Comparison of ENCODE assay signal across 15 cellular contexts in the genomic region with DNA sequence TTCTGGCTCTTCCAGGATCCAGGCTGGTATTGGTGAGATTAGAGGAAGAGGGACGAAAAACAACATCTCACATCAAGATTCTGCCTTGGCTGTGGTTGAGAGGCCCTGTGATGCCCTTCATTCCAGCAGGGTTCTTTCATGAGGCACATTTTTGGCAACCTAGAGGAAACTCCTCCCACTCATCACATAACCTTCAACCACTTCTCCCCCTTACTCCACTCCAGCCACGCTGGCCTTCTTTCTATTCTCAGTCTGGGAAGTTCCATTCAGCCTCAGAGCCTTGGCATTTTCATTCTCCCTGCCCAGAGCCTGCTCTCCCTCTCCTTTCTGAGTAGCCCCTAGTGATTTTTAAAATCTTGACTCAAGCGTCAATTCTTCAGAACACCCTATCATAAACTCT.
DNase-seq lines count a peak whose midpoint lies in the region; ATAC-seq and TF ChIP-seq lines count a peak whose summit lies in the region.
"Had no signal": no experiment of that assay in that cellular context is flagged by ENCODE, and none has a peak within 500 bp of the region (broad histone marks: within the 10 kb centered on the region; RNA-seq: fewer than 3 reads in every experiment).

No MANE protein-coding gene starts in this region.

- peak overlapping the region; percentile 10 to 75 (median 54) for H3K4me2 ChIP-seq in BLaER1 treated with 17β-estradiol and CSF1 and Interleukin-3, amounts not matched to agents 10 nM and 100 nM
- no peak overlapping the region for H3K4me2 ChIP-seq in GM23248 (ENCODE audit: unreplicated experiment)
- H3K4me2 ChIP-seq: A549 had no signal

- no peak overlapping the region for H3K4me3 Mint-ChIP-seq in stimulated activated naive CD8-positive, alpha-beta T cell treated with anti-CD3 and anti-CD28 coated beads, Interleukin-15, amount 100 ng/mL, for 72 hours
- H3K4me3 Mint-ChIP-seq: CD4-positive, CD25-positive, alpha-beta regulatory T cell; H9 had no signal

- ATAC-seq in omental fat pad (ENCODE audit: low FRiP score) (peak; percentile 56), right lobe of liver (no peak), GM19351 (IDR thresholded peaks at IDR 0.05; ENCODE audit: unreplicated experiment) (no peak)
- ATAC-seq in stimulated activated naive CD8-positive, alpha-beta T cell treated with anti-CD3 and anti-CD28 coated beads, Interleukin-15, amount 100 ng/mL, for 72 hours, result no peak
- ATAC-seq: A549, K562 had no signal

- 0 out of 22 replicates have a peak, but pooled peaks cover 0 to 6% (median 0%) of the 10 kb centered on the region in 11 experiments for H4K20me1 ChIP-seq in BLaER1 treated with 17β-estradiol and CSF1 and Interleukin-3, amounts not matched to agents 10 nM and 100 nM
- no peaks in the 10 kb centered on the region for H4K20me1 ChIP-seq in GM23248 (ENCODE audit: insufficient read depth)

- no peak overlapping the region for H3K4me3 ChIP-seq in BLaER1 treated with 17β-estradiol and CSF1 and Interleukin-3, amounts not matched to agents 10 nM and 100 nM
- H3K4me3 ChIP-seq in GM23248, result no peak overlapping the region
- no peak overlapping the region for H3K4me3 ChIP-seq in right lobe of liver
- H3K4me3 ChIP-seq: A549, K562 had no signal

- H3K4me1 Mint-ChIP-seq in stimulated activated naive CD8-positive, alpha-beta T cell treated with anti-CD3 and anti-CD28 coated beads, Interleukin-15, amount 100 ng/mL, for 72 hours, result no peaks in the 10 kb centered on the region
- H3K4me1 Mint-ChIP-seq: CD4-positive, CD25-positive, alpha-beta regulatory T cell had no signal

- no peaks in the 10 kb centered on the region for H3K36me3 ChIP-seq in BLaER1 treated with 17β-estradiol and CSF1 and Interleukin-3, amounts not matched to agents 10 nM and 100 nM
- H3K36me3 ChIP-seq in GM23248 (ENCODE audit: low read depth) (no peaks in the 10 kb centered on the region), right lobe of liver (no peaks in the 10 kb centered on the region)

- no peak overlapping the region for H3K27ac Mint-ChIP-seq in stimulated activated naive CD8-positive, alpha-beta T cell treated with anti-CD3 and anti-CD28 coated beads, Interleukin-15, amount 100 ng/mL, for 72 hours
- H3K27ac Mint-ChIP-seq: CD4-positive, CD25-positive, alpha-beta regulatory T cell had no signal

- DNase-seq in GM23248 (peak; percentile 13), astrocyte of the hippocampus (ENCODE audit: low read depth, low spot score) (peak; percentile 65), omental fat pad (ENCODE audit: low spot score) (no peak), right lobe of liver (no peak), SKM-1 treated with dmso at 0.1 percent for 144 hours (lab: John Stamatoyannopoulos, UW; ENCODE audit: unreplicated experiment) (no peak)
- no peak for DNase-seq in stimulated activated naive CD8-positive, alpha-beta T cell treated with anti-CD3 and anti-CD28 coated beads, Interleukin-15, amount 100 ng/mL, for 72 hours
- DNase-seq: CD4-positive, CD25-positive, alpha-beta regulatory T cell; DMS53; GOT3; H9 had no signal

- H3K9me2 ChIP-seq in GM23248 (ENCODE audit: insufficient read depth), result no peaks in the 10 kb centered on the region

- no peak for TF ChIP-seq CTCF in omental fat pad (IDR thresholded peaks at IDR 0.05)
- no peak for TF ChIP-seq CTCF in right lobe of liver (IDR thresholded peaks at IDR 0.05)

- peaks cover 48 to 68% (median 58%) of the 10 kb centered on the region in 10 experiments for H3K4me1 ChIP-seq in BLaER1 treated with 17β-estradiol and CSF1 and Interleukin-3, amounts not matched to agents 10 nM and 100 nM
- H3K4me1 ChIP-seq in GM23248 (ENCODE audit: insufficient read depth), result 0 out of 2 replicates have a peak, but pooled peaks cover 4% of the 10 kb centered on the region
- peaks cover 0 to 18% (median 11%) of the 10 kb centered on the region in 4 donors for H3K4me1 ChIP-seq in right lobe of liver
- H3K4me1 ChIP-seq: A549 had no signal

- H3K27me3 ChIP-seq in BLaER1 treated with 17β-estradiol and CSF1 and Interleukin-3, amounts not matched to agents 10 nM and 100 nM, result no peaks in the 10 kb centered on the region
- H3K27me3 ChIP-seq in GM23248 (replicated peaks; ENCODE audit: insufficient read depth) (peaks cover 45% of the 10 kb centered on the region), right lobe of liver (no peaks in the 10 kb centered on the region)

- intact Hi-C loops in right lobe of liver (cut with DNase I), result no loop called here

- H3F3A ChIP-seq in GM23248 (ENCODE audit: insufficient read depth), result 0 out of 2 replicates have a peak, but pooled peaks cover 8% of the 10 kb centered on the region

- no peak for TF ChIP-seq POLR2A in right lobe of liver (IDR thresholded peaks at IDR 0.05)

- WGBS in GM23248 (ENCODE audit: low coverage in 1 of 2, low lambda C conversion rate in 2 of 2, missing lambda C conversion rate in 2 of 2), 2 experiments, result 35 to 50% methylated on average over 3 of the region's 3 CpGs
- WGBS in right lobe of liver (ENCODE audit: insufficient coverage, low coverage, low lambda C conversion rate, missing lambda C conversion rate), result 67% methylated on average over 3 of the region's 3 CpGs

- H3K79me2 ChIP-seq in GM23248 (ENCODE audit: insufficient read depth), result no peaks in the 10 kb centered on the region

- no peak overlapping the region for H3K9ac ChIP-seq in BLaER1 treated with 17β-estradiol and CSF1 and Interleukin-3, amounts not matched to agents 10 nM and 100 nM
- H3K9ac ChIP-seq in GM23248, result no peak overlapping the region

- H3K27me3 Mint-ChIP-seq in stimulated activated naive CD8-positive, alpha-beta T cell treated with anti-CD3 and anti-CD28 coated beads, Interleukin-15, amount 100 ng/mL, for 72 hours, result peaks cover 19% of the 10 kb centered on the region
- H3K27me3 Mint-ChIP-seq: CD4-positive, CD25-positive, alpha-beta regulatory T cell had no signal

- in situ Hi-C loops in GM23248 (cut with MboI), result loop anchor here (25.0 kb wide), 2 partner anchors 507 to 707 kb away; partner anchors contain the start of gene SMIM15

- H3K27ac ChIP-seq in BLaER1 treated with 17β-estradiol and CSF1 and Interleukin-3, amounts not matched to agents 10 nM and 100 nM, result no peak overlapping the region
- H3K27ac ChIP-seq in GM23248 (no peak overlapping the region), right lobe of liver (no peak overlapping the region)
- H3K27ac ChIP-seq: A549, HL-60 had no signal

- no peaks in the 10 kb centered on the region for H3K9me3 Mint-ChIP-seq in stimulated activated naive CD8-positive, alpha-beta T cell treated with anti-CD3 and anti-CD28 coated beads, Interleukin-15, amount 100 ng/mL, for 72 hours
- H3K9me3 Mint-ChIP-seq: H9 had no signal

- no peak overlapping the region for H2AFZ ChIP-seq in GM23248

- H3K9me3 ChIP-seq in BLaER1 treated with 17β-estradiol and CSF1 and Interleukin-3, amounts not matched to agents 10 nM and 100 nM (replicated peaks in 1 of 11), result peaks cover 0 to 11% (median 0%) of the 10 kb centered on the region in 11 experiments; a peak in 4 of 22 replicates
- H3K9me3 ChIP-seq in GM23248 (ENCODE audit: low read depth) (no peaks in the 10 kb centered on the region), right lobe of liver (no peaks in the 10 kb centered on the region)
- H3K9me3 ChIP-seq: A549 had no signal

Comparison
In these comparisons a context has a peak if more than half of its experiments do, and no peak if none do; other contexts are left out.
1. DNase-seq: peak in GM23248 (single experiment) and astrocyte of the hippocampus (single experiment); none in omental fat pad (single experiment), right lobe of liver (0 of 3), stimulated activated naive CD8-positive, alpha-beta T cell treated with anti-CD3 and anti-CD28 coated beads, Interleukin-15, amount 100 ng/mL, for 72 hours (0 of 2) and SKM-1 treated with dmso at 0.1 percent for 144 hours (single experiment).